ENCODE assay signal across 8 cellular contexts in genomic region chr6:5996701-5997419, GRCh38. TPM values are rescaled to one million over a fixed set of nuclear protein-coding genes. Genes with fewer than 3 reads are reported as not detected.
A peak's percentile ranks its signal among the peaks of the same experiment; 100 is the strongest.
DNase-seq lines count a peak whose midpoint lies in the region; ATAC-seq and TF ChIP-seq lines count a peak whose summit lies in the region.

No MANE protein-coding gene starts in this region.

- H3K27ac ChIP-seq in CD4-positive, alpha-beta memory T cell (ENCODE audit: low read depth, low read length), result no peak overlapping the region
- H3K27ac ChIP-seq in HUES6 (ENCODE audit: low read depth, low read length), result no peak overlapping the region
- H3K27ac ChIP-seq in heart right ventricle, result peak overlapping the region; percentile 56 to 90 (median 82)

- peak in 1 of 5 donors; percentile 43 for DNase-seq in CD4-positive, alpha-beta memory T cell
- DNase-seq in activated CD4-positive, alpha-beta memory T cell treated with anti-CD3 and anti-CD28 coated beads, Interleukin-2, amount 10 ng/mL, durations not matched to agents 7 days and 5 days, result no peak
- DNase-seq in heart right ventricle (peak; percentile 8 to 25), retina (peak; percentile 89), kidney tubule cell (ENCODE audit: low spot score) (no peak)

- peak overlapping the region; percentile 63 to 81 for H3K4me3 ChIP-seq in CD4-positive, alpha-beta memory T cell (ENCODE audit: low read length in 2 of 2)
- H3K4me3 ChIP-seq in HUES6 (ENCODE audit: low read depth, low read length) (peak overlapping the region; percentile 67), heart right ventricle (peak overlapping the region; percentile 32 to 69 (median 60))

- peaks cover 60% of the 10 kb centered on the region for H3K4me1 ChIP-seq in CD4-positive, alpha-beta memory T cell (ENCODE audit: insufficient read depth, low read length)
- H3K4me1 ChIP-seq in HUES6 (ENCODE audit: control insufficient read depth, insufficient read depth, low read length), result peaks cover 55% of the 10 kb centered on the region
- H3K4me1 ChIP-seq in heart right ventricle, result peaks cover 4 to 67% (median 46%) of the 10 kb centered on the region in 9 donors

- peaks cover 4 to 11% of the 10 kb centered on the region in 2 donors for H3K36me3 Mint-ChIP-seq in CD4-positive, alpha-beta memory T cell
- peaks cover 32% of the 10 kb centered on the region for H3K36me3 Mint-ChIP-seq in activated CD4-positive, alpha-beta memory T cell treated with anti-CD3 and anti-CD28 coated beads, Interleukin-2, amount 10 ng/mL, durations not matched to agents 7 days and 5 days (ENCODE audit: low read depth)

- intact Hi-C loops in CD4-positive, alpha-beta memory T cell (cut with micrococcal nuclease), result loop anchor here (1.0 to 10.0 kb wide), 2 partner anchors 8 to 132 kb away; no protein-coding TSS in a partner anchor
- intact Hi-C loops in heart right ventricle (cut with DNase I), result loop anchor here in 3 of 10 donors (5.0 to 10.0 kb wide), 3 partner anchors 522 to 852 kb away; no protein-coding TSS in a partner anchor

- peaks cover 33 to 79% (median 51%) of the 10 kb centered on the region in 4 donors for H3K4me1 Mint-ChIP-seq in CD4-positive, alpha-beta memory T cell
- H3K4me1 Mint-ChIP-seq in activated CD4-positive, alpha-beta memory T cell treated with anti-CD3 and anti-CD28 coated beads, Interleukin-2, amount 10 ng/mL, durations not matched to agents 7 days and 5 days, result peaks cover 58% of the 10 kb centered on the region

- 2 to 3% methylated on average over 47 to 48 of the region's 48 CpGs for WGBS in heart right ventricle, 2 donors

- ATAC-seq in heart right ventricle (peak in 4 of 8 donors; percentile 13 to 42 (median 32)), GM21723 (IDR thresholded peaks at IDR 0.05; ENCODE audit: unreplicated experiment) (no peak), GM21526 (IDR thresholded peaks at IDR 0.05; ENCODE audit: low FRiP score, unreplicated experiment) (no peak)

- H3K27me3 ChIP-seq in CD4-positive, alpha-beta memory T cell (ENCODE audit: insufficient read depth, low read length), result peaks cover 91% of the 10 kb centered on the region
- H3K27me3 ChIP-seq in HUES6 (ENCODE audit: control insufficient read depth, insufficient read depth, low read length), result peaks cover 99% of the 10 kb centered on the region
- peaks cover 37 to 100% (median 98%) of the 10 kb centered on the region in 7 donors for H3K27me3 ChIP-seq in heart right ventricle

- no peaks in the 10 kb centered on the region for H3K36me3 ChIP-seq in CD4-positive, alpha-beta memory T cell (ENCODE audit: insufficient read depth, low read length)
- H3K36me3 ChIP-seq in HUES6 (ENCODE audit: control insufficient read depth, insufficient read depth, low read length), result no peaks in the 10 kb centered on the region
- peaks cover 0 to 2% (median 0%) of the 10 kb centered on the region in 9 donors for H3K36me3 ChIP-seq in heart right ventricle

- POLR2A ChIA-PET in CD4-positive, alpha-beta memory T cell (lab: Charles Lee; ENCODE audit: partially characterized antibody), result no interaction called here
- POLR2A ChIA-PET in activated CD4-positive, alpha-beta memory T cell treated with anti-CD3 and anti-CD28 coated beads, Interleukin-2, amount 10 ng/mL, durations not matched to agents 7 days and 5 days (lab: Charles Lee), result interaction anchor here (2.3 kb wide), 1 partner anchor 11 kb away, joined by 6 read pairs; no protein-coding TSS in a partner anchor

- peaks cover 79 to 81% of the 10 kb centered on the region in 2 donors for H3K27me3 Mint-ChIP-seq in CD4-positive, alpha-beta memory T cell
- peaks cover 94% of the 10 kb centered on the region for H3K27me3 Mint-ChIP-seq in activated CD4-positive, alpha-beta memory T cell treated with anti-CD3 and anti-CD28 coated beads, Interleukin-2, amount 10 ng/mL, durations not matched to agents 7 days and 5 days

- CTCF ChIA-PET in CD4-positive, alpha-beta memory T cell (lab: Charles Lee; ENCODE audit: partially characterized antibody), result no interaction called here
- CTCF ChIA-PET in activated CD4-positive, alpha-beta memory T cell treated with anti-CD3 and anti-CD28 coated beads, Interleukin-2, amount 10 ng/mL, durations not matched to agents 7 days and 5 days (lab: Charles Lee), result interaction anchor here (1.0 to 1.7 kb wide), 2 partner anchors 11 to 526 kb away, joined by 3 to 5 read pairs; no protein-coding TSS in a partner anchor

- H3K9me3 Mint-ChIP-seq in CD4-positive, alpha-beta memory T cell, result peaks cover 2 to 47% (median 22%) of the 10 kb centered on the region in 8 donors
- peaks cover 5% of the 10 kb centered on the region for H3K9me3 Mint-ChIP-seq in activated CD4-positive, alpha-beta memory T cell treated with anti-CD3 and anti-CD28 coated beads, Interleukin-2, amount 10 ng/mL, durations not matched to agents 7 days and 5 days

- peak overlapping the region in 5 of 7 donors; percentile 6 to 79 (median 60) for H3K27ac Mint-ChIP-seq in CD4-positive, alpha-beta memory T cell
- no peak overlapping the region for H3K27ac Mint-ChIP-seq in activated CD4-positive, alpha-beta memory T cell treated with anti-CD3 and anti-CD28 coated beads, Interleukin-2, amount 10 ng/mL, durations not matched to agents 7 days and 5 days

- no peaks in the 10 kb centered on the region for H3K9me3 ChIP-seq in CD4-positive, alpha-beta memory T cell (ENCODE audit: control insufficient read depth in 1 of 2, low read length in 2 of 2)
- H3K9me3 ChIP-seq in HUES6 (ENCODE audit: control insufficient read depth, insufficient read depth, low read depth, low read length), result no peaks in the 10 kb centered on the region
- no peaks in the 10 kb centered on the region for H3K9me3 ChIP-seq in heart right ventricle

- no peak for TF ChIP-seq CTCF in heart right ventricle (IDR thresholded peaks at IDR 0.05)

- no peak overlapping the region for H3K9ac ChIP-seq in HUES6 (ENCODE audit: low read length)

- peak overlapping the region; percentile 88 to 99 (median 94) for H3K4me3 Mint-ChIP-seq in CD4-positive, alpha-beta memory T cell
- H3K4me3 Mint-ChIP-seq in activated CD4-positive, alpha-beta memory T cell treated with anti-CD3 and anti-CD28 coated beads, Interleukin-2, amount 10 ng/mL, durations not matched to agents 7 days and 5 days, result peak overlapping the region; percentile 93

RNA-seq across cellular contexts. Expression of gene NRN1, which starts 9.9 kb away (rescaled TPM):
- under 1 TPM in 1 of 2 experiments, not detected in 1; 0.49 TPM for total RNA-seq in CD4-positive, alpha-beta memory T cell
- polyA plus RNA-seq in CD4-positive, alpha-beta memory T cell, result not detected
- total RNA-seq in activated CD4-positive, alpha-beta memory T cell treated with anti-CD3 and anti-CD28 coated beads, Interleukin-2, amount 10 ng/mL, durations not matched to agents 7 days and 5 days, result 1 to 10 TPM; 3.2 to 4.1 TPM
- total RNA-seq in heart right ventricle, result 10 to 100 TPM in 6 of 10 donors, 1 to 10 TPM in 4; 7.1 to 18.8 (median 10.6) TPM
- 10 to 100 TPM; 19.4 to 24.4 TPM for polyA plus RNA-seq in heart right ventricle

Comparison
In these comparisons a context has a peak if more than half of its experiments do, and no peak if none do; other contexts are left out.
1. DNase-seq: peak in heart right ventricle (2 of 2) and retina (single experiment); none in activated CD4-positive, alpha-beta memory T cell treated with anti-CD3 and anti-CD28 coated beads, Interleukin-2, amount 10 ng/mL, durations not matched to agents 7 days and 5 days (single experiment) and kidney tubule cell (single experiment).
2. H3K27ac ChIP-seq: peak in heart right ventricle (10 of 10); none in CD4-positive, alpha-beta memory T cell (single experiment) and HUES6 (single experiment).
3. Peak in every context shown above with its lines, with median percentiles within 50 percentile points of each other: H3K4me3 ChIP-seq.